Comparison of ENCODE assay signal across 15 cellular contexts in the genomic region with DNA sequence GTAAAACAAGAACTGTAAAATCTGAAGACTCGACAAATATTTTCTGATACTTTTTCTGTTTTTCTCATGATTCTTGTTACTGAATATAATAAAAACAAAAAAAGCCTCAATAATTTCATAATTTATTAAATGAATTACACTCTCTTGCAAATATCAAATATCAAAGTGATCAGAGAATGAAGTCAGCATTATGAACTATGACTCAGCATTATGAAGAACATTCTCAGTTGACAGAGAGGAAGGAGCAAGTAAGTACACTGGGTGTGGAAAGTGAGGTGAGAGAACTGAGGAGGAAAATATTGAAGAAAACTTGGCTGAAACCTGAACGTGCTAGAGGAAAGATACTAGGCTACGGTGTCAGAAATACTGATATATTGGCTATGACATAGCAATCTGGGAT.
DNase-seq lines count a peak whose midpoint lies in the region; ATAC-seq and TF ChIP-seq lines count a peak whose summit lies in the region.
"Had no signal": no experiment of that assay in that cellular context is flagged by ENCODE, and none has a peak within 500 bp of the region (broad histone marks: within the 10 kb centered on the region; RNA-seq: fewer than 3 reads in every experiment).

No MANE protein-coding gene starts in this region.

- DNase-seq in ELR (ENCODE audit: low read depth) (peak; percentile 48), NCI-H460 (ENCODE audit: extremely low read depth, low read depth) (peak; percentile 76), cardiac fibroblast (ENCODE audit: low read depth in 2 of 2) (peak; percentile 11 to 16), myocyte (ENCODE audit: low read depth) (peak; percentile 20), pons (ENCODE audit: low spot score) (no peak)
- DNase-seq in stimulated activated CD4-positive, alpha-beta T cell treated with anti-CD3 and anti-CD28 coated beads, Interleukin-2, amount 100 ng/mL, for 24 hours: no peak
- DNase-seq: activated CD8-positive, alpha-beta T cell treated with anti-CD3 and anti-CD28 coated beads for 36 hours; activated T-cell treated with anti-CD3 and anti-CD28 coated beads, Interleukin-2, amount 50 U/mL, for 72 hours; C1 segment of cervical spinal cord; glutamatergic neuron; H9; NCI-H1092 treated with DMSO at 0.1 percent for 48 hours; NCI-H345; substantia nigra had no signal

- no peak for TF ChIP-seq CTCF in cardiac fibroblast (IDR thresholded peaks at IDR 0.05; ENCODE audit: low read depth, low read length)

- H3K4me3 ChIP-seq in cardiac fibroblast (replicated peaks in 1 of 2; ENCODE audit: low read depth in 2 of 2, low read length in 2 of 2): no peak overlapping the region

- ATAC-seq in GM19455 (IDR thresholded peaks at IDR 0.05; ENCODE audit: unreplicated experiment): no peak
- ATAC-seq: activated CD8-positive, alpha-beta T cell treated with anti-CD3 and anti-CD28 coated beads for 36 hours; activated T-cell treated with anti-CD3 and anti-CD28 coated beads, Interleukin-2, amount 50 U/mL, for 72 hours had no signal

Comparison
In these comparisons a context has a peak if more than half of its experiments do, and no peak if none do; other contexts are left out.
1. DNase-seq: peak in ELR (single experiment), NCI-H460 (single experiment), cardiac fibroblast (2 of 2) and myocyte (single experiment); none in stimulated activated CD4-positive, alpha-beta T cell treated with anti-CD3 and anti-CD28 coated beads, Interleukin-2, amount 100 ng/mL, for 24 hours (0 of 2) and pons (single experiment).